Comparison of ENCODE assay signal across 16 cellular contexts in the genomic region with DNA sequence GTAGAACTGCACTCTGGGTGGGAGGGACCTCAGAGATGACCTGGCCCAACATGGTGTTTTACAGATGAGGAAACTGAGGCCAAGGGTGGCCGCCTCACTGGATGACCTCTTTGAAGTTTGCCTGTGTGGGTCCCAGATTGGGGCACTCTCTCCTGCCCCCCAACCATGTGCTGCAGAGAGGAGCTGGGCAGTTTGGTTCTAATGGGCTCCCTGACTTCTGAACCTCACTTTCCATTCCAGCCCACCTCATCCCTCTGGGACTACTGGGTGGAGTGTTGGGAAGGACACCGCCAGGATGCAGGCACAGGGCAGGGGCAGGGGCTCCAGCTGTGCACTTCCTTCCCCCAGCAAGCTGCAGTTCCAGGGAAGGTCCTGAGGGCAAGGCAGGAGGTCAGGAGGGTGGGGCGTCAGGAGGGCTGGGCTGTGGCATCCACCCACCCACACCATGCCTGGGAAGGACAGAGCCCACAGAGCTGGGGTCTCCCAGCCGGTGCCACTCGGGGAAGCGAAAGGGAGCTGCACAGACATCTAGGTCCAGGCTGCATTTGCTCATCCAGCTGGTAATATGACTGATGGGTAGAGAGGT. TPM values are rescaled to one million over a fixed set of nuclear protein-coding genes. Genes with fewer than 3 reads are reported as not detected.
A peak's percentile ranks its signal among the peaks of the same experiment; 100 is the strongest.
DNase-seq lines count a peak whose midpoint lies in the region; ATAC-seq and TF ChIP-seq lines count a peak whose summit lies in the region.
"Had no signal": no experiment of that assay in that cellular context is flagged by ENCODE, and none has a peak within 500 bp of the region (broad histone marks: within the 10 kb centered on the region; RNA-seq: fewer than 3 reads in every experiment).

No MANE protein-coding gene starts in this region.

- H3K27ac Mint-ChIP-seq in glutamatergic neuron (ENCODE audit: unreplicated experiment), result no peak overlapping the region
- H3K27ac Mint-ChIP-seq: activated naive CD8-positive, alpha-beta T cell treated with anti-CD3 and anti-CD28 coated beads, Interleukin-2, amount 50 U/mL, for 24 hours; T-cell had no signal

- peak overlapping the region in 1 of 11 experiments; percentile 21; a peak in 2 of 22 replicates for H3K27ac ChIP-seq in BLaER1 treated with 17β-estradiol and CSF1 and Interleukin-3, amounts not matched to agents 10 nM and 100 nM
- H3K27ac ChIP-seq in MM.1S (ENCODE audit: low read length) (no peak overlapping the region), osteoblast (ENCODE audit: low read depth, low read length) (no peak overlapping the region)
- H3K27ac ChIP-seq: pancreas, uterus had no signal

- in situ Hi-C loops in KBM-7 (cut with MboI; ENCODE audit: low pct_unique_long_range_greater_than_20kb, low sequenced_read_pairs), result loop anchor here (10.0 to 25.0 kb wide), 3 partner anchors 112 to 229 kb away; partner anchors contain the start of genes AHCYL1, GNAI3, GSTM2 and GSTM4
- in situ Hi-C loops in G401 (cut with HindIII; ENCODE audit: low sequenced_read_pairs), result no loop called here

- H3K36me3 ChIP-seq in BLaER1 treated with 17β-estradiol and CSF1 and Interleukin-3, amounts not matched to agents 10 nM and 100 nM, result no peaks in the 10 kb centered on the region
- H3K36me3 ChIP-seq in MM.1S (replicated peaks; ENCODE audit: insufficient read depth, low read length) (no peaks in the 10 kb centered on the region), osteoblast (ENCODE audit: insufficient read depth, low read length) (no peaks in the 10 kb centered on the region)
- H3K36me3 ChIP-seq: pancreas, stomach, uterus had no signal

- DNase-seq in MM.1S (no peak), glutamatergic neuron (no peak), osteoblast (ENCODE audit: insufficient read length, low spot score, missing footprints) (peak; percentile 2), KBM-7 (no peak), G401 (ENCODE audit: low spot score) (no peak)

- no peaks in the 10 kb centered on the region for H3K27me3 ChIP-seq in BLaER1 treated with 17β-estradiol and CSF1 and Interleukin-3, amounts not matched to agents 10 nM and 100 nM
- H3K27me3 ChIP-seq in MM.1S (replicated peaks; ENCODE audit: insufficient read depth, low read length) (no peaks in the 10 kb centered on the region), osteoblast (ENCODE audit: insufficient read depth, low read length) (no peaks in the 10 kb centered on the region)
- H3K27me3 ChIP-seq: pancreas, stomach, uterus had no signal

- no peak for ATAC-seq in GM18868 (IDR thresholded peaks at IDR 0.05; ENCODE audit: unreplicated experiment)
- no peak for ATAC-seq in GM18505 (IDR thresholded peaks at IDR 0.05; ENCODE audit: unreplicated experiment)

- no peak overlapping the region for H3K4me3 ChIP-seq in BLaER1 treated with 17β-estradiol and CSF1 and Interleukin-3, amounts not matched to agents 10 nM and 100 nM
- H3K4me3 ChIP-seq in MM.1S (ENCODE audit: low read length) (no peak overlapping the region), osteoblast (ENCODE audit: insufficient read depth, low read length) (no peak overlapping the region)
- H3K4me3 ChIP-seq: pancreas, stomach, uterus had no signal

- H4K20me1 ChIP-seq in BLaER1 treated with 17β-estradiol and CSF1 and Interleukin-3, amounts not matched to agents 10 nM and 100 nM, result no peaks in the 10 kb centered on the region
- H4K20me1 ChIP-seq in MM.1S (ENCODE audit: insufficient read depth, low read length) (no peaks in the 10 kb centered on the region), osteoblast (ENCODE audit: insufficient read depth, low read length) (no peaks in the 10 kb centered on the region)

- no peaks in the 10 kb centered on the region for H3K36me3 Mint-ChIP-seq in glutamatergic neuron (ENCODE audit: unreplicated experiment)
- H3K36me3 Mint-ChIP-seq: T-cell had no signal

- no peaks in the 10 kb centered on the region for H3F3A ChIP-seq in MM.1S (ENCODE audit: insufficient read depth, low read length)

- peaks cover 15 to 41% (median 34%) of the 10 kb centered on the region in 10 experiments for H3K4me1 ChIP-seq in BLaER1 treated with 17β-estradiol and CSF1 and Interleukin-3, amounts not matched to agents 10 nM and 100 nM
- no peaks in the 10 kb centered on the region for H3K4me1 ChIP-seq in MM.1S (ENCODE audit: low read length)
- H3K4me1 ChIP-seq in osteoblast (ENCODE audit: insufficient read depth, low read length), result peaks cover 11% of the 10 kb centered on the region
- H3K4me1 ChIP-seq: pancreas, uterus had no signal

- H2AFZ ChIP-seq in MM.1S (ENCODE audit: low read length) (peak overlapping the region; percentile 35; the same call in 1 of the 2 replicates), osteoblast (ENCODE audit: low read length) (peak overlapping the region; percentile 68)

- H3K4me1 Mint-ChIP-seq in glutamatergic neuron (ENCODE audit: low read depth, unreplicated experiment), result peaks cover 2% of the 10 kb centered on the region
- H3K4me1 Mint-ChIP-seq: activated naive CD8-positive, alpha-beta T cell treated with anti-CD3 and anti-CD28 coated beads, Interleukin-2, amount 50 U/mL, for 24 hours had no signal

- TF ChIP-seq CTCF in MM.1S (IDR thresholded peaks at IDR 0.05; ENCODE audit: low read length) (no peak), glutamatergic neuron (IDR thresholded peaks at IDR 0.05; ENCODE audit: partially characterized antibody, unreplicated experiment) (peak; percentile 7), osteoblast (IDR thresholded peaks at IDR 0.05; ENCODE audit: extremely low read depth, low read depth, low read length) (no peak)

- H3K4me3 Mint-ChIP-seq in glutamatergic neuron (ENCODE audit: unreplicated experiment), result no peak overlapping the region
- H3K4me3 Mint-ChIP-seq: activated naive CD8-positive, alpha-beta T cell treated with anti-CD3 and anti-CD28 coated beads, Interleukin-2, amount 50 U/mL, for 24 hours; effector memory CD8-positive, alpha-beta T cell; T-cell had no signal

- H3K9me3 ChIP-seq in BLaER1 treated with 17β-estradiol and CSF1 and Interleukin-3, amounts not matched to agents 10 nM and 100 nM (replicated peaks in 1 of 11), result no peaks in the 10 kb centered on the region
- H3K9me3 ChIP-seq in MM.1S (replicated peaks; ENCODE audit: insufficient read depth, low read length) (no peaks in the 10 kb centered on the region), osteoblast (ENCODE audit: low read depth, low read length) (no peaks in the 10 kb centered on the region)
- H3K9me3 ChIP-seq: pancreas, stomach, uterus had no signal

- TF ChIP-seq POLR2A in GM18505 (IDR thresholded peaks at IDR 0.05; ENCODE audit: borderline replicate concordance, extremely low read depth, insufficient read depth, insufficient read length), result no peak

- H3K79me2 ChIP-seq in MM.1S (ENCODE audit: low read length), result no peaks in the 10 kb centered on the region
- H3K79me2 ChIP-seq in osteoblast (ENCODE audit: insufficient read depth, low read length), result no peaks in the 10 kb centered on the region

- peaks cover 9% of the 10 kb centered on the region for H3K27me3 Mint-ChIP-seq in glutamatergic neuron (ENCODE audit: unreplicated experiment)
- H3K27me3 Mint-ChIP-seq: activated naive CD8-positive, alpha-beta T cell treated with anti-CD3 and anti-CD28 coated beads, Interleukin-2, amount 50 U/mL, for 24 hours; T-cell had no signal

- H3K4me2 ChIP-seq in BLaER1 treated with 17β-estradiol and CSF1 and Interleukin-3, amounts not matched to agents 10 nM and 100 nM, result peak overlapping the region; percentile 3 to 53 (median 35); a peak in 15 of 22 replicates
- H3K4me2 ChIP-seq in MM.1S (ENCODE audit: low read depth, low read length), result peak overlapping the region; percentile 21; the same call in 1 of the 2 replicates
- H3K4me2 ChIP-seq in osteoblast (ENCODE audit: insufficient read depth, low read length), result no peak overlapping the region

- peak overlapping the region in 6 of 11 experiments; percentile 12 to 37 (median 22); a peak in 3 of 22 replicates for H3K9ac ChIP-seq in BLaER1 treated with 17β-estradiol and CSF1 and Interleukin-3, amounts not matched to agents 10 nM and 100 nM
- H3K9ac ChIP-seq in MM.1S (ENCODE audit: low read length), result no peak overlapping the region

- H3K9me3 Mint-ChIP-seq in glutamatergic neuron (ENCODE audit: unreplicated experiment), result peaks cover 1% of the 10 kb centered on the region
- H3K9me3 Mint-ChIP-seq: activated naive CD8-positive, alpha-beta T cell treated with anti-CD3 and anti-CD28 coated beads, Interleukin-2, amount 50 U/mL, for 24 hours; effector memory CD8-positive, alpha-beta T cell; T-cell had no signal

- H3K9me2 ChIP-seq in MM.1S (replicated peaks; ENCODE audit: insufficient read depth, low read length), result no peaks in the 10 kb centered on the region

RNA-seq across cellular contexts. Expression of gene EPS8L3, which starts 10.3 kb away (rescaled TPM):
- not detected for total RNA-seq in glutamatergic neuron (ENCODE audit: unreplicated experiment)
- not detected in 2 replicates for total RNA-seq in osteoblast
- not detected in 2 replicates for total RNA-seq in G401 (2014; rRNA removed; shearing (Covaris generic))
- total RNA-seq: HT1080, MCF 10A had no signal

RNA-seq across cellular contexts. Expression of gene GSTM3, which starts 33.2 kb away (rescaled TPM):
- total RNA-seq in glutamatergic neuron (ENCODE audit: unreplicated experiment), result 8.3 TPM
- total RNA-seq in osteoblast, result 49.9 and 50.1 TPM in 2 replicates
- 0.51 and 0.55 TPM in 2 replicates for total RNA-seq in G401 (2014; rRNA removed; shearing (Covaris generic))
- total RNA-seq: MCF 10A had no signal
